Comparison of ENCODE assay signal across 8 cellular contexts in the genomic region with DNA sequence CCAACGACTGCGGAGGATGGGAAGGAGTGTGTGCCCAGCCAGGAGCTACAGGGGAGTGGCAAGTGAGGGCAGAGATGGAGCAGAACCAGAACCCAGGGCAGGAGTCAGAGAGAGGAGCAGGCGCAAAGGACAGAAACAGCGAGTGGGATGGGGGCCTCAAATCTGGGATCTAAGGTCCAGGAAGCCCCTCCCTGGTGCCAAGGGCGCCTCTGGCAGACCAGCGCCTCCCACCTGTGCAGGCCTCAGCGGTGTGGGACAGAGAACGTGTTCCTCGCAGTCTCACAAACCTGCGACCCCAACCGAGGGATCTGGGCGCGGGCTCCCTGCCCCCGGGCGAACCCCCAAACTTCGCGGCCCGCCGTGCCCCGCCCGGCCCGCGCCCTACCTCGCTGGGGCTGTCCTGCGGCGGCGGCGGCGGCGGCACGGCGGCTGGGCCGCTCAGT. TPM values are rescaled to one million over a fixed set of nuclear protein-coding genes. Genes with fewer than 3 reads are reported as not detected.
DNase-seq lines count a peak whose midpoint lies in the region; ATAC-seq, FAIRE-seq and TF ChIP-seq lines count a peak whose summit lies in the region.

No MANE protein-coding gene starts in this region.

- H3K36me3 ChIP-seq in HCT116 (ENCODE audit: control insufficient read depth in 1 of 2, insufficient read depth in 2 of 2, low read length in 2 of 2), result peaks cover 5 to 18% of the 10 kb centered on the region in 2 experiments; a peak in 2 of 4 replicates
- peaks cover 0 to 1% of the 10 kb centered on the region in 2 experiments for H3K36me3 ChIP-seq in keratinocyte (ENCODE audit: control insufficient read depth in 2 of 2, extremely low read depth in 1 of 2, insufficient read depth in 2 of 2, low read length in 2 of 2)

- BruUV-seq in HCT116 (replicated peaks; lab: Mats Ljungman, UMichigan), result no TSS peak

- no peaks in the 10 kb centered on the region for H3K9me3 ChIP-seq in HCT116 (ENCODE audit: control insufficient read depth in 1 of 2, insufficient read depth in 1 of 2, low read depth in 1 of 2, low read length in 2 of 2)
- no peaks in the 10 kb centered on the region for H3K9me3 ChIP-seq in keratinocyte (ENCODE audit: control insufficient read depth, low read depth, low read length)

- H3K27ac ChIP-seq in HCT116 (ENCODE audit: low read depth, low read length), result peak overlapping the region; percentile 81
- H3K27ac ChIP-seq in keratinocyte (ENCODE audit: control insufficient read depth, insufficient read depth, low read length), result no peak overlapping the region
- H3K27ac ChIP-seq in substantia nigra (ENCODE audit: low read depth, low read length, poor library complexity, severe bottlenecking), result peak overlapping the region; percentile 99

- peaks cover 0 to 17% (median 0%) of the 10 kb centered on the region in 7 donors for H3K9me3 Mint-ChIP-seq in CD14-positive monocyte
- H3K9me3 Mint-ChIP-seq in activated naive CD8-positive, alpha-beta T cell treated with anti-CD3 and anti-CD28 coated beads, Interleukin-2, amount 50 U/mL, for 24 hours, result no peaks in the 10 kb centered on the region

- H2AFZ ChIP-seq in HCT116 (ENCODE audit: low read depth, low read length, poor library complexity, severe bottlenecking), result no peak overlapping the region
- peak overlapping the region; percentile 62 for H2AFZ ChIP-seq in keratinocyte (ENCODE audit: control insufficient read depth, low read length)

- TF ChIP-seq RAD21 in HCT116 (IDR thresholded peaks at IDR 0.05; ENCODE audit: low read depth), result no peak

- H4K20me1 ChIP-seq in HCT116 (ENCODE audit: insufficient read depth) (0 out of 2 replicates have a peak, but pooled peaks cover 4% of the 10 kb centered on the region), keratinocyte (ENCODE audit: control insufficient read depth, extremely low read depth, insufficient read depth, low read length) (no peaks in the 10 kb centered on the region)

- CTCF ChIA-PET in HCT116 (lab: Charles Lee), result interaction anchor here (0.6 to 1.7 kb wide), 3 partner anchors 8 to 25 kb away, joined by 4 to 6 read pairs (median 5); a partner anchor contains a TSS

- DNase-seq in CD14-positive monocyte (ENCODE audit: low spot score), result no peak
- DNase-seq in HCT116 (ENCODE audit: low read depth, low spot score), result no peak
- peak; percentile 43 for DNase-seq in activated naive CD8-positive, alpha-beta T cell treated with anti-CD3 and anti-CD28 coated beads, Interleukin-2, amount 50 U/mL, for 24 hours
- DNase-seq in keratinocyte (ENCODE audit: low read depth, low spot score), result no peak
- DNase-seq in substantia nigra (lab: John Stamatoyannopoulos, UW), result peak in 2 of 49 donors; percentile 65 to 68
- no peak for DNase-seq in DMS79 (lab: John Stamatoyannopoulos, UW)

- H3K4me2 ChIP-seq in HCT116 (ENCODE audit: low read length), result peak overlapping the region; percentile 90
- peak overlapping the region; percentile 89 for H3K4me2 ChIP-seq in keratinocyte (ENCODE audit: control insufficient read depth, extremely low read depth, insufficient read depth, low read depth, low read length)

- POLR2A ChIA-PET in HCT116 (lab: Charles Lee), result interaction anchor here (1.2 kb wide), 1 partner anchor 24 kb away, joined by 4 read pairs; no protein-coding TSS in a partner anchor

- H3K4me1 ChIP-seq in HCT116 (ENCODE audit: control insufficient read depth in 1 of 2, insufficient read depth in 2 of 2, low read length in 2 of 2), result peaks cover 23 to 52% of the 10 kb centered on the region in 2 experiments
- H3K4me1 ChIP-seq in keratinocyte (ENCODE audit: control insufficient read depth, extremely low read depth, insufficient read depth, low read length), result peaks cover 18% of the 10 kb centered on the region

- TF ChIP-seq CTCF in CD14-positive monocyte (IDR thresholded peaks at IDR 0.05) (no peak), HCT116 (IDR thresholded peaks at IDR 0.05 in 2 of 3, conservative IDR thresholded peaks at IDR 0.05 in 1 of 3; ENCODE audit: borderline replicate concordance in 1 of 3, insufficient read depth in 1 of 3, low read depth in 2 of 3, low read length in 2 of 3) (no peak), keratinocyte (optimal IDR thresholded peaks at IDR 0.05 in 1 of 3, IDR thresholded peaks at IDR 0.05 in 1 of 3, conservative IDR thresholded peaks at IDR 0.05 in 1 of 3; ENCODE audit: extremely low read depth in 1 of 3, insufficient read depth in 2 of 3, low read length in 3 of 3) (no peak)

- H3K36me3 Mint-ChIP-seq in CD14-positive monocyte, result peaks cover 10 to 12% of the 10 kb centered on the region in 2 donors
- H3K36me3 Mint-ChIP-seq in activated naive CD8-positive, alpha-beta T cell treated with anti-CD3 and anti-CD28 coated beads, Interleukin-2, amount 50 U/mL, for 24 hours (ENCODE audit: low read depth), result peaks cover 4% of the 10 kb centered on the region

- H3K79me2 ChIP-seq in HCT116 (ENCODE audit: insufficient read depth, low read length) (peaks cover 28% of the 10 kb centered on the region), keratinocyte (ENCODE audit: control insufficient read depth, insufficient read depth, low read length) (no peaks in the 10 kb centered on the region)

- TF ChIP-seq POLR2A in HCT116 (IDR thresholded peaks at IDR 0.05; ENCODE audit: borderline replicate concordance, extremely low read depth, insufficient read depth, insufficient read length), result no peak

- FAIRE-seq in keratinocyte (lab: Jason Lieb, UNC), result no peak

- peaks cover 38 to 62% (median 44%) of the 10 kb centered on the region in 3 donors for H3K27me3 Mint-ChIP-seq in CD14-positive monocyte (ENCODE audit: low read depth in 3 of 3)
- H3K27me3 Mint-ChIP-seq in activated naive CD8-positive, alpha-beta T cell treated with anti-CD3 and anti-CD28 coated beads, Interleukin-2, amount 50 U/mL, for 24 hours, result no peaks in the 10 kb centered on the region

- ATAC-seq in HCT116 (peak; percentile 46), GM21367 (IDR thresholded peaks at IDR 0.05; ENCODE audit: unreplicated experiment) (no peak), HG03159 (IDR thresholded peaks at IDR 0.05; ENCODE audit: unreplicated experiment) (no peak)
- ATAC-seq in activated naive CD8-positive, alpha-beta T cell treated with anti-CD3 and anti-CD28 coated beads, Interleukin-2, amount 50 U/mL, for 24 hours, result peak; percentile 7

- H3K27ac Mint-ChIP-seq in CD14-positive monocyte, result no peak overlapping the region
- no peak overlapping the region for H3K27ac Mint-ChIP-seq in activated naive CD8-positive, alpha-beta T cell treated with anti-CD3 and anti-CD28 coated beads, Interleukin-2, amount 50 U/mL, for 24 hours

- no peaks in the 10 kb centered on the region for H3K27me3 ChIP-seq in HCT116 (ENCODE audit: insufficient read depth, low read length)
- no peaks in the 10 kb centered on the region for H3K27me3 ChIP-seq in keratinocyte (ENCODE audit: control insufficient read depth, extremely low read depth, insufficient read depth, low read length)

- peak overlapping the region; percentile 34 to 83 for H3K4me3 Mint-ChIP-seq in CD14-positive monocyte
- H3K4me3 Mint-ChIP-seq in activated naive CD8-positive, alpha-beta T cell treated with anti-CD3 and anti-CD28 coated beads, Interleukin-2, amount 50 U/mL, for 24 hours, result peak overlapping the region; percentile 71

- dilution Hi-C loops in keratinocyte (cut with MboI; ENCODE audit: extremely low pct_ligation_motif_present, low sequenced_read_pairs), result no loop called here

- H3K9ac ChIP-seq in HCT116 (ENCODE audit: low read length) (peak overlapping the region; percentile 74), keratinocyte (ENCODE audit: control insufficient read depth, extremely low read depth, insufficient read depth, low read length) (peak overlapping the region; percentile 65)

- RAD21 ChIA-PET in HCT116 (lab: Charles Lee; ENCODE audit: low non-redundant PET in 1 of 2, low total read pairs in 2 of 2, uncharacterized antibody in 2 of 2, unreplicated experiment in 2 of 2), result no interaction called here

- no peaks in the 10 kb centered on the region for H3K9me1 ChIP-seq in keratinocyte (ENCODE audit: control insufficient read depth, extremely low read depth, insufficient read depth, low read length)

- H3K4me3 ChIP-seq in HCT116 (replicated peaks in 1 of 2; ENCODE audit: low read depth in 1 of 2, low read length in 2 of 2) (peak overlapping the region; percentile 61 to 67), keratinocyte (ENCODE audit: control insufficient read depth in 2 of 3, extremely low read depth in 1 of 3, insufficient read depth in 2 of 3, low read depth in 1 of 3, low read length in 3 of 3) (peak overlapping the region; percentile 44 to 69 (median 67))

- intact Hi-C loops in CD14-positive monocyte (cut with micrococcal nuclease), result no loop called here
- intact Hi-C loops in HCT116 (cut with micrococcal nuclease), result no loop called here

- H3K4me1 Mint-ChIP-seq in CD14-positive monocyte, result peaks cover 12% of the 10 kb centered on the region
- peaks cover 14% of the 10 kb centered on the region for H3K4me1 Mint-ChIP-seq in activated naive CD8-positive, alpha-beta T cell treated with anti-CD3 and anti-CD28 coated beads, Interleukin-2, amount 50 U/mL, for 24 hours

- H3K9me2 ChIP-seq in HCT116 (ENCODE audit: insufficient read depth), result no peaks in the 10 kb centered on the region

RNA-seq across cellular contexts. Expression of a gene that starts 0.3 kb away (rescaled TPM):
- polyA plus RNA-seq in CD14-positive monocyte (under 1 TPM; 0.09 to 0.22 TPM), keratinocyte (25.2 to 48.7 TPM (median 35.0 TPM) in 3 replicates)
- total RNA-seq in HCT116 (2021; ENCODE audit: unreplicated experiment), result 48.8 TPM
- 42.2 and 47.3 TPM in 2 replicates for polyA plus RNA-seq in HCT116 (2012)
- polyA plus RNA-seq in keratinocyte (2011; ENCODE audit: low read depth), result 12.1 TPM
- polyA plus RNA-seq in keratinocyte (2011; cell fraction: cytosol; rRNA removed), result 36.7 and 63.1 TPM in 2 replicates
- polyA plus RNA-seq in keratinocyte (2011; cell fraction: nucleus; rRNA removed), result 46.9 and 68.3 TPM in 2 replicates
- polyA plus RNA-seq in keratinocyte (2012; ENCODE audit: low replicate concordance), result 28.2 and 37.6 TPM in 2 replicates
- polyA minus RNA-seq in keratinocyte, result 30.8 to 67.1 TPM (median 45.1 TPM) in 3 replicates
- polyA minus RNA-seq in keratinocyte (2011; cell fraction: cytosol; rRNA and poly(A)+ RNA removed), result 59.7 TPM
- 13.2 and 15.2 TPM in 2 replicates for polyA minus RNA-seq in keratinocyte (2011; cell fraction: nucleus; rRNA and poly(A)+ RNA removed)

RNA-seq across cellular contexts. Expression of a gene that starts 6.9 kb away (rescaled TPM):
- polyA plus RNA-seq in CD14-positive monocyte (10 to 100 TPM; 20.3 to 23.4 TPM), keratinocyte (32.8 to 57.2 TPM (median 34.7 TPM) in 3 replicates)
- total RNA-seq in HCT116 (2021; ENCODE audit: unreplicated experiment), result 80.9 TPM
- polyA plus RNA-seq in HCT116 (2012), result 115 and 123 TPM in 2 replicates
- 8.3 TPM for polyA plus RNA-seq in keratinocyte (2011; ENCODE audit: low read depth)
- polyA plus RNA-seq in keratinocyte (2011; cell fraction: cytosol; rRNA removed), result 40.0 and 45.9 TPM in 2 replicates
- polyA plus RNA-seq in keratinocyte (2011; cell fraction: nucleus; rRNA removed), result 23.1 and 27.2 TPM in 2 replicates
- 28.0 and 31.3 TPM in 2 replicates for polyA plus RNA-seq in keratinocyte (2012; ENCODE audit: low replicate concordance)
- polyA minus RNA-seq in keratinocyte, result 36.1 to 50.6 TPM (median 42.4 TPM) in 3 replicates
- 44.9 TPM for polyA minus RNA-seq in keratinocyte (2011; cell fraction: cytosol; rRNA and poly(A)+ RNA removed)
- 10.8 and 15.4 TPM in 2 replicates for polyA minus RNA-seq in keratinocyte (2011; cell fraction: nucleus; rRNA and poly(A)+ RNA removed)

RNA-seq across cellular contexts. Expression of a gene that starts 7.9 kb away (rescaled TPM):
- polyA plus RNA-seq in CD14-positive monocyte (10 to 100 TPM; 11.7 to 13.2 TPM), keratinocyte (6.9 to 10.6 TPM (median 7.5 TPM) in 3 replicates)
- 11.6 TPM for total RNA-seq in HCT116 (2021; ENCODE audit: unreplicated experiment)
- polyA plus RNA-seq in HCT116 (2012), result 19.8 and 22.1 TPM in 2 replicates
- not detected for polyA plus RNA-seq in keratinocyte (2011; ENCODE audit: low read depth)
- polyA plus RNA-seq in keratinocyte (2011; cell fraction: cytosol; rRNA removed), result 7.1 and 12.4 TPM in 2 replicates
- 4.0 and 5.9 TPM in 2 replicates for polyA plus RNA-seq in keratinocyte (2011; cell fraction: nucleus; rRNA removed)
- 2.2 and 8.6 TPM in 2 replicates for polyA plus RNA-seq in keratinocyte (2012; ENCODE audit: low replicate concordance)
- polyA minus RNA-seq in keratinocyte, result 3.0 to 10.1 TPM (median 4.1 TPM) in 3 replicates
- 10.0 TPM for polyA minus RNA-seq in keratinocyte (2011; cell fraction: cytosol; rRNA and poly(A)+ RNA removed)
- polyA minus RNA-seq in keratinocyte (2011; cell fraction: nucleus; rRNA and poly(A)+ RNA removed), result 0.62 and 2.7 TPM in 2 replicates

RNA-seq across cellular contexts. Expression of a gene that starts 11.8 kb away (rescaled TPM):
- not detected for polyA plus RNA-seq in CD14-positive monocyte
- not detected for total RNA-seq in HCT116 (2021; ENCODE audit: unreplicated experiment)
- 0.09 TPM in 1 of 2 replicates, not detected in the other for polyA plus RNA-seq in HCT116 (2012)
- polyA plus RNA-seq in keratinocyte, result not detected in 3 replicates
- not detected for polyA plus RNA-seq in keratinocyte (2011; ENCODE audit: low read depth)
- polyA plus RNA-seq in keratinocyte (2011; cell fraction: cytosol; rRNA removed), result not detected in 2 replicates
- polyA plus RNA-seq in keratinocyte (2011; cell fraction: nucleus; rRNA removed), result not detected in 2 replicates
- polyA plus RNA-seq in keratinocyte (2012; ENCODE audit: low replicate concordance), result not detected in 2 replicates
- polyA minus RNA-seq in keratinocyte, result not detected in 3 replicates
- not detected for polyA minus RNA-seq in keratinocyte (2011; cell fraction: cytosol; rRNA and poly(A)+ RNA removed)
- not detected in 2 replicates for polyA minus RNA-seq in keratinocyte (2011; cell fraction: nucleus; rRNA and poly(A)+ RNA removed)

RNA-seq across cellular contexts. Expression of a gene that starts 16.4 kb away (rescaled TPM):
- polyA plus RNA-seq in CD14-positive monocyte (10 to 100 TPM; 14.5 to 18.0 TPM), keratinocyte (71.8 to 91.8 TPM (median 76.6 TPM) in 3 replicates)
- total RNA-seq in HCT116 (2021; ENCODE audit: unreplicated experiment), result 73.2 TPM
- 95.9 and 108 TPM in 2 replicates for polyA plus RNA-seq in HCT116 (2012)
- 18.5 TPM for polyA plus RNA-seq in keratinocyte (2011; ENCODE audit: low read depth)
- 78.8 and 120 TPM in 2 replicates for polyA plus RNA-seq in keratinocyte (2011; cell fraction: cytosol; rRNA removed)
- polyA plus RNA-seq in keratinocyte (2011; cell fraction: nucleus; rRNA removed), result 100 and 133 TPM in 2 replicates
- 69.1 and 86.6 TPM in 2 replicates for polyA plus RNA-seq in keratinocyte (2012; ENCODE audit: low replicate concordance)
- polyA minus RNA-seq in keratinocyte, result 89.2 to 310 TPM (median 100 TPM) in 3 replicates
- polyA minus RNA-seq in keratinocyte (2011; cell fraction: cytosol; rRNA and poly(A)+ RNA removed), result 154 TPM
- polyA minus RNA-seq in keratinocyte (2011; cell fraction: nucleus; rRNA and poly(A)+ RNA removed), result 37.4 and 52.6 TPM in 2 replicates

Comparison
In these comparisons a context has a peak if more than half of its experiments do, and no peak if none do; other contexts are left out.
1. ATAC-seq: peak in HCT116 (single experiment) and activated naive CD8-positive, alpha-beta T cell treated with anti-CD3 and anti-CD28 coated beads, Interleukin-2, amount 50 U/mL, for 24 hours (single experiment); none in GM21367 (single experiment) and HG03159 (single experiment).
2. RNA of a gene that starts 0.3 kb away (polyA plus RNA-seq): 12.1 to 68.3 TPM in keratinocyte; 0.09 to 0.22 TPM in CD14-positive monocyte; every median in the first group is over 10 times any median in the second.